Comparison of ENCODE assay signal across 2 cellular contexts in the genomic region with DNA sequence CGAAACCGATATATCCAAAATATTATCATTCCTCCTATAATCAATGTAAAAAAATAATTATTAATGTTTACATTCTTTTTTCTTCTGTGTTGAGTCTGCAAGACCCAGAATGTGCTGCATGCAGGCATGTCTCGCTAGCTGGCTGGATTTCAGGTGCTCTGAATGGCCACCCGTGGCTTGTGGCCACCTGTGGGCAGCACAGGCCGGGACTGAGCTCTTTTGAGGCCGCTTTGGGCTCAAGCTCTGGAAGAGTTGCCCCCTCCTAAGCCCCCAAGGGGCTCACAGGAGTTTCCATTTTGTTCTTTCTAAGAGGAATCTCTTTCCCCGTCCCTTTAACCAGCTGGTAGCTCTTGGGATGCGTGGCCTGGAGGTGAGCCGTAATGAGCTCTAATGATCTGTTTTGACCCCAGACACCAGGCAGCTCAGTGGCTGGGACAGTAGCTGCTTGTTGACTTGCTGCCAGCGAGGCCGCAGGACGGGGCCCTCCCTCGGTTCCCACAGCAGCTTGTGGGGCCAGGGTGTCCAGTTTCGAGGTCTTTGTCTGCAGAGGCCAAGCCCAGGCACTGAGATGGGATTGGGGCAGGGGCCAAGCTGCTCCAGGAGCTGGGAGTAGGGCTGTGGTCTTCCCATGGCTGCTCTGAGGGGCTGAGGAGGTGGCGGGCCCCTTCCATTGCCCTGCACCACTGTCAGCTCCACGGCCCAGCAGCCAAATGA.
TF ChIP-seq lines count a peak whose summit lies in the region.

No MANE protein-coding gene starts in this region.

TF ChIP-seq in GM23338, 12 proteins besides CTCF, POLR2A, EP300 and RAD21 (continued from another document):
- TF ChIP-seq ZNF462 (CRISPR knock-in tag; IDR thresholded peaks at IDR 0.05): no peak
- TF ChIP-seq, protein P1, sequence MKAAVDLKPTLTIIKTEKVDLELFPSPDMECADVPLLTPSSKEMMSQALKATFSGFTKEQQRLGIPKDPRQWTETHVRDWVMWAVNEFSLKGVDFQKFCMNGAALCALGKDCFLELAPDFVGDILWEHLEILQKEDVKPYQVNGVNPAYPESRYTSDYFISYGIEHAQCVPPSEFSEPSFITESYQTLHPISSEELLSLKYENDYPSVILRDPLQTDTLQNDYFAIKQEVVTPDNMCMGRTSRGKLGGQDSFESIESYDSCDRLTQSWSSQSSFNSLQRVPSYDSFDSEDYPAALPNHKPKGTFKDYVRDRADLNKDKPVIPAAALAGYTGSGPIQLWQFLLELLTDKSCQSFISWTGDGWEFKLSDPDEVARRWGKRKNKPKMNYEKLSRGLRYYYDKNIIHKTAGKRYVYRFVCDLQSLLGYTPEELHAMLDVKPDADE (IDR thresholded peaks at IDR 0.05): no peak
- no peak for TF ChIP-seq STAT1 (IDR thresholded peaks at IDR 0.05; ENCODE audit: unreplicated experiment)
- TF ChIP-seq JUNB (IDR thresholded peaks at IDR 0.05; ENCODE audit: unreplicated experiment): no peak
- TF ChIP-seq NANOG (IDR thresholded peaks at IDR 0.05; ENCODE audit: borderline replicate concordance): no peak
- TF ChIP-seq POLR2AphosphoS5 (IDR thresholded peaks at IDR 0.05; ENCODE audit: low read depth): no peak

TF ChIP-seq in HepG2, 621 proteins besides CTCF, POLR2A, EP300 and RAD21 (continued from another document):
- TF ChIP-seq, protein P2, sequence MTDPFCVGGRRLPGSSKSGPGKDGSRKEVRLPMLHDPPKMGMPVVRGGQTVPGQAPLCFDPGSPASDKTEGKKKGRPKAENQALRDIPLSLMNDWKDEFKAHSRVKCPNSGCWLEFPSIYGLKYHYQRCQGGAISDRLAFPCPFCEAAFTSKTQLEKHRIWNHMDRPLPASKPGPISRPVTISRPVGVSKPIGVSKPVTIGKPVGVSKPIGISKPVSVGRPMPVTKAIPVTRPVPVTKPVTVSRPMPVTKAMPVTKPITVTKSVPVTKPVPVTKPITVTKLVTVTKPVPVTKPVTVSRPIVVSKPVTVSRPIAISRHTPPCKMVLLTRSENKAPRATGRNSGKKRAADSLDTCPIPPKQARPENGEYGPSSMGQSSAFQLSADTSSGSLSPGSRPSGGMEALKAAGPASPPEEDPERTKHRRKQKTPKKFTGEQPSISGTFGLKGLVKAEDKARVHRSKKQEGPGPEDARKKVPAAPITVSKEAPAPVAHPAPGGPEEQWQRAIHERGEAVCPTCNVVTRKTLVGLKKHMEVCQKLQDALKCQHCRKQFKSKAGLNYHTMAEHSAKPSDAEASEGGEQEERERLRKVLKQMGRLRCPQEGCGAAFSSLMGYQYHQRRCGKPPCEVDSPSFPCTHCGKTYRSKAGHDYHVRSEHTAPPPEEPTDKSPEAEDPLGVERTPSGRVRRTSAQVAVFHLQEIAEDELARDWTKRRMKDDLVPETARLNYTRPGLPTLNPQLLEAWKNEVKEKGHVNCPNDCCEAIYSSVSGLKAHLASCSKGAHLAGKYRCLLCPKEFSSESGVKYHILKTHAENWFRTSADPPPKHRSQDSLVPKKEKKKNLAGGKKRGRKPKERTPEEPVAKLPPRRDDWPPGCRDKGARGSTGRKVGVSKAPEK (CRISPR knock-in tag; IDR thresholded peaks at IDR 0.05; ENCODE audit: borderline replicate concordance): no peak
